In the genomic region with DNA sequence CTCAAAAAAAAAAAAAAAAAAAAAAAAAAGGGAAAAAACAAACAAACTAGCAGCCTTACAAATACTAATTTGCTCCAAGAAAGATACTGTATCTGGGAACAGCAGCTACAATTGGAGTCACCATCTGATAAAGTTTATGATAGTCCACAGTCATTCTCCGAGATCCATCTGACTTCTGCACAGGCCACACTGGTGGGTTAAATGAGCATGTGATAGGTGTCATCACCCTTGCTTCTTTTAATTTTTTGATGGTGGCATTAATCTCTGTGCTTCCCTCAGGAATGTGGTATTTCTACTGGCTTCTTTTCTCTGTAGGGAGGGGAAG, we compare ENCODE assay signal across 1 cellular context.
TF ChIP-seq lines count a peak whose summit lies in the region.

No MANE protein-coding gene starts in this region.

TF ChIP-seq in A549, 52 proteins besides CTCF, POLR2A, EP300 and RAD21 (continued from another document):
- TF ChIP-seq, protein P1, sequence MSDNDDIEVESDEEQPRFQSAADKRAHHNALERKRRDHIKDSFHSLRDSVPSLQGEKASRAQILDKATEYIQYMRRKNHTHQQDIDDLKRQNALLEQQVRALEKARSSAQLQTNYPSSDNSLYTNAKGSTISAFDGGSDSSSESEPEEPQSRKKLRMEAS (IDR thresholded peaks at IDR 0.05) = no peak
- TF ChIP-seq HOXA7 (CRISPR knock-in tag; IDR thresholded peaks at IDR 0.05) (no peak), KDM1A (IDR thresholded peaks at IDR 0.05; ENCODE audit: low read depth) (no peak), NR3C1 (IDR thresholded peaks at IDR 0.05) (no peak), HDAC2 (IDR thresholded peaks at IDR 0.05) (no peak)
- TF ChIP-seq, protein P2, sequence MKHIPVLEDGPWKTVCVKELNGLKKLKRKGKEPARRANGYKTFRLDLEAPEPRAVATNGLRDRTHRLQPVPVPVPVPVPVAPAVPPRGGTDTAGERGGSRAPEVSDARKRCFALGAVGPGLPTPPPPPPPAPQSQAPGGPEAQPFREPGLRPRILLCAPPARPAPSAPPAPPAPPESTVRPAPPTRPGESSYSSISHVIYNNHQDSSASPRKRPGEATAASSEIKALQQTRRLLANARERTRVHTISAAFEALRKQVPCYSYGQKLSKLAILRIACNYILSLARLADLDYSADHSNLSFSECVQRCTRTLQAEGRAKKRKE (CRISPR knock-in tag; IDR thresholded peaks at IDR 0.05; ENCODE audit: low read depth) = no peak
